Comparison of ENCODE assay signal across 1 cellular context in genomic region chr12:49543914-49544815, GRCh38.
TF ChIP-seq lines count a peak whose summit lies in the region.

No MANE protein-coding gene starts in this region.

TF ChIP-seq in HepG2, 621 proteins besides CTCF, POLR2A, EP300 and RAD21:
- TF ChIP-seq CREB1 (IDR thresholded peaks at IDR 0.05) (0 out of 2 replicates have a peak, but pooled peaks have one; percentile 8), CREB1 (CRISPR knock-in tag; IDR thresholded peaks at IDR 0.05) (no peak), FOXP4 (CRISPR knock-in tag; IDR thresholded peaks at IDR 0.05) (no peak), SP140L (CRISPR knock-in tag; IDR thresholded peaks at IDR 0.05; ENCODE audit: borderline replicate concordance) (no peak), NR2C2 (CRISPR knock-in tag; IDR thresholded peaks at IDR 0.05; ENCODE audit: borderline replicate concordance) (peak; percentile 36; the same call in 1 of the 2 replicates), ZBTB38 (CRISPR knock-in tag; IDR thresholded peaks at IDR 0.05) (peak; percentile 96), ZNF501 (CRISPR knock-in tag; IDR thresholded peaks at IDR 0.05) (0 out of 2 replicates have a peak, but pooled peaks have one; percentile 33), ZNF101 (CRISPR knock-in tag; IDR thresholded peaks at IDR 0.05; ENCODE audit: borderline replicate concordance, low read depth) (no peak), CREM (IDR thresholded peaks at IDR 0.05) (no peak), CREM (CRISPR knock-in tag; IDR thresholded peaks at IDR 0.05) (no peak), MZF1 (CRISPR knock-in tag; IDR thresholded peaks at IDR 0.05; ENCODE audit: borderline replicate concordance) (no peak), ESRRA (CRISPR knock-in tag; IDR thresholded peaks at IDR 0.05; ENCODE audit: low read depth) (0 out of 2 replicates have a peak, but pooled peaks have one; percentile 16), MTA1 (CRISPR knock-in tag; IDR thresholded peaks at IDR 0.05; ENCODE audit: borderline replicate concordance) (0 out of 2 replicates have a peak, but pooled peaks have one; percentile 12), NR2F6 (IDR thresholded peaks at IDR 0.05) (0 out of 2 replicates have a peak, but pooled peaks have one; percentile 27), NR2F6 (CRISPR knock-in tag; IDR thresholded peaks at IDR 0.05) (no peak), RFXAP (CRISPR knock-in tag; IDR thresholded peaks at IDR 0.05; ENCODE audit: borderline replicate concordance) (no peak), HNRNPLL (IDR thresholded peaks at IDR 0.05; ENCODE audit: low read depth, low read length, poor library complexity, severe bottlenecking) (peak; percentile 61)
- TF ChIP-seq, protein P1, sequence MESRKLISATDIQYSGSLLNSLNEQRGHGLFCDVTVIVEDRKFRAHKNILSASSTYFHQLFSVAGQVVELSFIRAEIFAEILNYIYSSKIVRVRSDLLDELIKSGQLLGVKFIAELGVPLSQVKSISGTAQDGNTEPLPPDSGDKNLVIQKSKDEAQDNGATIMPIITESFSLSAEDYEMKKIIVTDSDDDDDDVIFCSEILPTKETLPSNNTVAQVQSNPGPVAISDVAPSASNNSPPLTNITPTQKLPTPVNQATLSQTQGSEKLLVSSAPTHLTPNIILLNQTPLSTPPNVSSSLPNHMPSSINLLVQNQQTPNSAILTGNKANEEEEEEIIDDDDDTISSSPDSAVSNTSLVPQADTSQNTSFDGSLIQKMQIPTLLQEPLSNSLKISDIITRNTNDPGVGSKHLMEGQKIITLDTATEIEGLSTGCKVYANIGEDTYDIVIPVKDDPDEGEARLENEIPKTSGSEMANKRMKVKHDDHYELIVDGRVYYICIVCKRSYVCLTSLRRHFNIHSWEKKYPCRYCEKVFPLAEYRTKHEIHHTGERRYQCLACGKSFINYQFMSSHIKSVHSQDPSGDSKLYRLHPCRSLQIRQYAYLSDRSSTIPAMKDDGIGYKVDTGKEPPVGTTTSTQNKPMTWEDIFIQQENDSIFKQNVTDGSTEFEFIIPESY (CRISPR knock-in tag; IDR thresholded peaks at IDR 0.05) = peak; percentile 46; the same call in 1 of the 2 replicates
